23 cellular contexts compared by ENCODE assay signal in genomic region chr1:26950602-26951001, GRCh38. TPM values are rescaled to one million over a fixed set of nuclear protein-coding genes. Genes with fewer than 3 reads are reported as not detected.
"Had no signal": no experiment of that assay in that cellular context is flagged by ENCODE, and none has a peak within 500 bp of the region (broad histone marks: within the 10 kb centered on the region; RNA-seq: fewer than 3 reads in every experiment).

No MANE protein-coding gene starts in this region.

- H3K4me3 Mint-ChIP-seq: activated CD4-positive, alpha-beta T cell treated with anti-CD3 and anti-CD28 coated beads, Interleukin-2, amount 10 ng/mL, durations not matched to agents 24 days and 14 days; activated naive CD8-positive, alpha-beta T cell treated with anti-CD3 and anti-CD28 coated beads, Interleukin-2, amount 10 ng/mL, durations not matched to agents 7 days and 5 days; central memory CD8-positive, alpha-beta T cell; immature natural killer cell; naive B cell; WTC11 had no signal

- H3K4me3 ChIP-seq: coronary artery, esophagus squamous epithelium, thoracic aorta had no signal

- H3K4me1 ChIP-seq: esophagus squamous epithelium, parathyroid adenoma had no signal

- H3K9ac ChIP-seq: parathyroid adenoma had no signal

- H3K27ac Mint-ChIP-seq: activated CD4-positive, alpha-beta T cell treated with anti-CD3 and anti-CD28 coated beads, Interleukin-2, amount 10 ng/mL, durations not matched to agents 24 days and 14 days; activated naive CD8-positive, alpha-beta T cell treated with anti-CD3 and anti-CD28 coated beads, Interleukin-2, amount 10 ng/mL, durations not matched to agents 7 days and 5 days; immature natural killer cell; WTC11 had no signal

- H3K27me3 ChIP-seq: brain microvascular endothelial cell had no signal

- ATAC-seq: WTC11 had no signal

- H3K27ac ChIP-seq: brain microvascular endothelial cell, coronary artery, esophagus squamous epithelium, parathyroid adenoma, thoracic aorta had no signal

- H3K4me1 Mint-ChIP-seq: activated CD4-positive, alpha-beta T cell treated with anti-CD3 and anti-CD28 coated beads, Interleukin-2, amount 10 ng/mL, durations not matched to agents 24 days and 14 days; central memory CD8-positive, alpha-beta T cell; immature natural killer cell; WTC11 had no signal

- DNase-seq: activated CD4-positive, alpha-beta T cell treated with anti-CD3 and anti-CD28 coated beads, Interleukin-2, amount 10 ng/mL, durations not matched to agents 24 days and 14 days; activated CD8-positive, alpha-beta memory T cell treated with anti-CD3 and anti-CD28 coated beads for 24 hours; activated naive CD4-positive, alpha-beta T cell; activated naive CD8-positive, alpha-beta T cell treated with anti-CD3 and anti-CD28 coated beads, Interleukin-2, amount 10 ng/mL, durations not matched to agents 7 days and 5 days; brain microvascular endothelial cell; esophagus squamous epithelium; foreskin fibroblast; head of caudate nucleus; immature natural killer cell; left cardiac atrium; naive B cell; stimulated activated CD4-positive, alpha-beta T cell treated with anti-CD3 and anti-CD28 coated beads, Interleukin-12 subunit alpha, Interleukin-12 subunit beta, amount 100 ng/mL, for 4 hours; stimulated activated CD4-positive, alpha-beta T cell treated with anti-CD3 and anti-CD28 coated beads, Interleukin-2, amount 100 ng/mL, for 24 hours; T-helper 2 cell had no signal

- FAIRE-seq: TTC549 had no signal

- H3K9me3 Mint-ChIP-seq: activated CD4-positive, alpha-beta T cell treated with anti-CD3 and anti-CD28 coated beads, Interleukin-2, amount 10 ng/mL, durations not matched to agents 24 days and 14 days; activated naive CD8-positive, alpha-beta T cell treated with anti-CD3 and anti-CD28 coated beads, Interleukin-2, amount 10 ng/mL, durations not matched to agents 7 days and 5 days; central memory CD8-positive, alpha-beta T cell; immature natural killer cell; WTC11 had no signal

- H3K9me3 ChIP-seq: thoracic aorta had no signal

- H3K27me3 Mint-ChIP-seq: activated CD4-positive, alpha-beta T cell treated with anti-CD3 and anti-CD28 coated beads, Interleukin-2, amount 10 ng/mL, durations not matched to agents 24 days and 14 days; central memory CD8-positive, alpha-beta T cell had no signal

RNA-seq across cellular contexts. Expression of gene KDF1, which starts 9.7 kb away (rescaled TPM):
- total RNA-seq: activated CD4-positive, alpha-beta T cell treated with anti-CD3 and anti-CD28 coated beads, Interleukin-2, amount 10 ng/mL, durations not matched to agents 24 days and 14 days; lung microvascular endothelial cell; thoracic aorta had no signal

RNA-seq across cellular contexts. Expression of gene NR0B2, which starts 36.8 kb away (rescaled TPM):
- total RNA-seq: activated CD4-positive, alpha-beta T cell treated with anti-CD3 and anti-CD28 coated beads, Interleukin-2, amount 10 ng/mL, durations not matched to agents 24 days and 14 days; activated naive CD8-positive, alpha-beta T cell treated with anti-CD3 and anti-CD28 coated beads, Interleukin-2, amount 10 ng/mL, durations not matched to agents 7 days and 5 days; esophagus squamous epithelium; lung microvascular endothelial cell; renal cortical epithelial cell; thoracic aorta; urinary bladder; WTC11 had no signal
- polyA plus RNA-seq: immature natural killer cell, urinary bladder had no signal

RNA-seq across cellular contexts. Expression of gene TRNP1, which starts 42.9 kb away (rescaled TPM):
- total RNA-seq: activated naive CD8-positive, alpha-beta T cell treated with anti-CD3 and anti-CD28 coated beads, Interleukin-2, amount 10 ng/mL, durations not matched to agents 7 days and 5 days had no signal
- polyA plus RNA-seq: immature natural killer cell had no signal
